ENCODE assay signal across 8 cellular contexts in genomic region chr5:143434261-143435206, GRCh38. TPM values are rescaled to one million over a fixed set of nuclear protein-coding genes. Genes with fewer than 3 reads are reported as not detected.
A peak's percentile ranks its signal among the peaks of the same experiment; 100 is the strongest.
DNase-seq lines count a peak whose midpoint lies in the region; ATAC-seq, FAIRE-seq and TF ChIP-seq lines count a peak whose summit lies in the region.

No MANE protein-coding gene starts in this region.

- no peaks in the 10 kb centered on the region for H3K79me2 ChIP-seq in hepatocyte

- H3K27me3 ChIP-seq in hepatocyte, result no peaks in the 10 kb centered on the region

- DNase-seq in GM12892 (ENCODE audit: insufficient read length) (no peak), hepatocyte (ENCODE audit: low spot score) (no peak), mesenteric fat pad (ENCODE audit: low spot score) (no peak), frontal cortex (ENCODE audit: low spot score in 2 of 2) (no peak), iPS-NIHi11 (ENCODE audit: low spot score) (no peak)
- peak; percentile 52 to 53 for DNase-seq in activated CD4-positive, alpha-beta T cell treated with anti-CD3 and anti-CD28 coated beads, Interleukin-2, amount 50 U/mL, for 4 hours

- H3K36me3 Mint-ChIP-seq in stimulated activated naive CD8-positive, alpha-beta T cell treated with anti-CD3 and anti-CD28 coated beads, Interleukin-15, Interleukin-2, amounts not matched to agents 100 ng/mL and 50 ng/mL, for 24 hours (ENCODE audit: low read depth), result no peaks in the 10 kb centered on the region

- peak overlapping the region; percentile 96 for H3K27ac Mint-ChIP-seq in stimulated activated naive CD8-positive, alpha-beta T cell treated with anti-CD3 and anti-CD28 coated beads, Interleukin-15, Interleukin-2, amounts not matched to agents 100 ng/mL and 50 ng/mL, for 24 hours

- WGBS in hepatocyte (ENCODE audit: low lambda C conversion rate, missing lambda C conversion rate), result 75% methylated on average over 7 of the region's 7 CpGs

- peak overlapping the region; percentile 16 for H2AFZ ChIP-seq in hepatocyte

- no peak overlapping the region for H3K4me2 ChIP-seq in hepatocyte

- no peak overlapping the region for H3K27ac ChIP-seq in hepatocyte

- peak; percentile 40 for ATAC-seq in HG03280 (IDR thresholded peaks at IDR 0.05; ENCODE audit: unreplicated experiment)

- TF ChIP-seq POLR2A in GM12892 (IDR thresholded peaks at IDR 0.05; ENCODE audit: low read depth, low read length), result no peak

- peak; percentile 64 for FAIRE-seq in GM12892 (lab: Jason Lieb, UNC)
- no peak for FAIRE-seq in frontal cortex (lab: Jason Lieb, UNC)

- no peak overlapping the region for H3K4me3 ChIP-seq in hepatocyte

- H3K9me3 ChIP-seq in hepatocyte (ENCODE audit: low read depth), result no peaks in the 10 kb centered on the region

- peak overlapping the region; percentile 89 for H3K4me3 Mint-ChIP-seq in stimulated activated naive CD8-positive, alpha-beta T cell treated with anti-CD3 and anti-CD28 coated beads, Interleukin-15, Interleukin-2, amounts not matched to agents 100 ng/mL and 50 ng/mL, for 24 hours

- TF ChIP-seq CTCF in hepatocyte (IDR thresholded peaks at IDR 0.05; ENCODE audit: poor library complexity), result no peak

- no peaks in the 10 kb centered on the region for H4K20me1 ChIP-seq in hepatocyte (ENCODE audit: insufficient read depth, poor library complexity, severe bottlenecking)

- H3K27me3 Mint-ChIP-seq in stimulated activated naive CD8-positive, alpha-beta T cell treated with anti-CD3 and anti-CD28 coated beads, Interleukin-15, Interleukin-2, amounts not matched to agents 100 ng/mL and 50 ng/mL, for 24 hours, result no peaks in the 10 kb centered on the region

- no peaks in the 10 kb centered on the region for H3K9me2 ChIP-seq in hepatocyte (replicated peaks; ENCODE audit: insufficient read depth)

- peaks cover 76% of the 10 kb centered on the region for H3K4me1 Mint-ChIP-seq in stimulated activated naive CD8-positive, alpha-beta T cell treated with anti-CD3 and anti-CD28 coated beads, Interleukin-15, Interleukin-2, amounts not matched to agents 100 ng/mL and 50 ng/mL, for 24 hours (ENCODE audit: low read depth)

- no peaks in the 10 kb centered on the region for H3K4me1 ChIP-seq in hepatocyte (ENCODE audit: insufficient read depth)

- H3K9me3 Mint-ChIP-seq in stimulated activated naive CD8-positive, alpha-beta T cell treated with anti-CD3 and anti-CD28 coated beads, Interleukin-15, Interleukin-2, amounts not matched to agents 100 ng/mL and 50 ng/mL, for 24 hours, result no peaks in the 10 kb centered on the region

- H3K36me3 ChIP-seq in hepatocyte (replicated peaks; ENCODE audit: insufficient read depth, low read depth), result no peaks in the 10 kb centered on the region

RNA-seq across cellular contexts. Expression of gene NR3C1, which starts 31.0 kb away (rescaled TPM):
- 104 TPM for polyA plus RNA-seq in GM12892 (2012; ENCODE audit: missing spikeins)
- total RNA-seq in hepatocyte, result 53.2 and 60.5 TPM in 2 replicates
- polyA plus RNA-seq in hepatocyte, result 41.0 and 55.4 TPM in 2 replicates
- total RNA-seq in mesenteric fat pad, result 116 TPM
- total RNA-seq in frontal cortex, result 13.0 TPM

Comparison
In these comparisons a context has a peak if more than half of its experiments do, and no peak if none do; other contexts are left out.
1. DNase-seq: peak in activated CD4-positive, alpha-beta T cell treated with anti-CD3 and anti-CD28 coated beads, Interleukin-2, amount 50 U/mL, for 4 hours (2 of 2); none in GM12892 (single experiment), hepatocyte (single experiment), mesenteric fat pad (single experiment), frontal cortex (0 of 2) and iPS-NIHi11 (single experiment).